Comparison of ENCODE assay signal across 27 cellular contexts in genomic region chr6:129790786-129791185, GRCh38.
"Had no signal": no experiment of that assay in that cellular context is flagged by ENCODE, and none has a peak within 500 bp of the region (broad histone marks: within the 10 kb centered on the region; RNA-seq: fewer than 3 reads in every experiment).

No MANE protein-coding gene starts in this region.

- H3K27me3 ChIP-seq: gastrocnemius medialis, neural progenitor cell, right lobe of liver, stomach, thyroid gland, vagina had no signal

- H3K9me3 Mint-ChIP-seq: dendritic cell treated with granulocyte-macrophage colony-stimulating factor and Interleukin-4, amounts not matched to agents 40 ng/mL and 50 ng/mL, for 4 days; endodermal cell; nephron; stimulated activated naive B cell treated with anti-CD40 and anti-IgM and Interleukin-4, amounts not matched to agents 10 μg/mL and 1 μg/mL and 100 μg/mL, for 72 hours had no signal

- H3K36me3 Mint-ChIP-seq: mesothelial cell of epicardium; naive thymus-derived CD4-positive, alpha-beta T cell; neural progenitor cell; stimulated activated naive B cell treated with anti-CD40 and anti-IgM and Interleukin-4, amounts not matched to agents 10 μg/mL and 1 μg/mL and 100 μg/mL, for 72 hours had no signal

- H3K4me2 ChIP-seq: neural progenitor cell had no signal

- FAIRE-seq: keratinocyte, small intestine had no signal

- H3K9me3 ChIP-seq: gastrocnemius medialis, right lobe of liver, stomach, thyroid gland, vagina had no signal

- H3K4me1 Mint-ChIP-seq: neural progenitor cell had no signal

- H3K79me2 ChIP-seq: parathyroid adenoma had no signal

- H3K27ac ChIP-seq: epithelial cell of prostate, gastrocnemius medialis, neural progenitor cell, parathyroid adenoma, right lobe of liver, stomach, thyroid gland, vagina had no signal

- H3K4me3 Mint-ChIP-seq: dendritic cell treated with granulocyte-macrophage colony-stimulating factor and Interleukin-4, amounts not matched to agents 40 ng/mL and 50 ng/mL, for 4 days; endodermal cell; mesothelial cell of epicardium; naive thymus-derived CD4-positive, alpha-beta T cell; nephron; neural progenitor cell; stimulated activated naive B cell treated with anti-CD40 and anti-IgM and Interleukin-4, amounts not matched to agents 10 μg/mL and 1 μg/mL and 100 μg/mL, for 72 hours had no signal

- H3K9ac ChIP-seq: neural progenitor cell, parathyroid adenoma had no signal

- H3K27ac Mint-ChIP-seq: dendritic cell treated with granulocyte-macrophage colony-stimulating factor and Interleukin-4, amounts not matched to agents 40 ng/mL and 50 ng/mL, for 4 days; endodermal cell; mesothelial cell of epicardium; naive thymus-derived CD4-positive, alpha-beta T cell; nephron; neural progenitor cell; progenitor cell of endocrine pancreas; stimulated activated naive B cell treated with anti-CD40 and anti-IgM and Interleukin-4, amounts not matched to agents 10 μg/mL and 1 μg/mL and 100 μg/mL, for 72 hours had no signal

- H3K4me3 ChIP-seq: gastrocnemius medialis, lung, neural progenitor cell, right lobe of liver, stomach, thyroid gland, vagina had no signal

- H3K36me3 ChIP-seq: gastrocnemius medialis, neural progenitor cell, right lobe of liver, stomach, thyroid gland, vagina had no signal

- DNase-seq: effector CD8-positive, alpha-beta T cell; endodermal cell; foreskin fibroblast; gastrocnemius medialis; head of caudate nucleus; left ventricle myocardium superior; mesenchymal stem cell; naive thymus-derived CD4-positive, alpha-beta T cell; right lobe of liver; small intestine; stimulated activated CD4-positive, alpha-beta T cell treated with anti-CD3 and anti-CD28 coated beads, Interleukin-15, amount 100 ng/mL, for 24 hours; stimulated activated CD4-positive, alpha-beta T cell treated with anti-CD3 and anti-CD28 coated beads, Interleukin-2, amount 100 ng/mL, for 48 hours; stimulated activated naive B cell treated with anti-CD40 and anti-IgM and Interleukin-4, amounts not matched to agents 10 μg/mL and 1 μg/mL and 100 μg/mL, for 72 hours; stomach; thyroid gland; trophoblast cell had no signal

- H2AFZ ChIP-seq: neural progenitor cell, parathyroid adenoma had no signal

- H3K4me1 ChIP-seq: gastrocnemius medialis, neural progenitor cell, parathyroid adenoma, stomach, thyroid gland, vagina had no signal

- ATAC-seq: esophagus mucosa; gastrocnemius medialis; left ventricle myocardium superior; naive thymus-derived CD4-positive, alpha-beta T cell; stimulated activated naive B cell treated with anti-CD40 and anti-IgM and Interleukin-4, amounts not matched to agents 10 μg/mL and 1 μg/mL and 100 μg/mL, for 72 hours had no signal
